8 cellular contexts compared by ENCODE assay signal in the genomic region with DNA sequence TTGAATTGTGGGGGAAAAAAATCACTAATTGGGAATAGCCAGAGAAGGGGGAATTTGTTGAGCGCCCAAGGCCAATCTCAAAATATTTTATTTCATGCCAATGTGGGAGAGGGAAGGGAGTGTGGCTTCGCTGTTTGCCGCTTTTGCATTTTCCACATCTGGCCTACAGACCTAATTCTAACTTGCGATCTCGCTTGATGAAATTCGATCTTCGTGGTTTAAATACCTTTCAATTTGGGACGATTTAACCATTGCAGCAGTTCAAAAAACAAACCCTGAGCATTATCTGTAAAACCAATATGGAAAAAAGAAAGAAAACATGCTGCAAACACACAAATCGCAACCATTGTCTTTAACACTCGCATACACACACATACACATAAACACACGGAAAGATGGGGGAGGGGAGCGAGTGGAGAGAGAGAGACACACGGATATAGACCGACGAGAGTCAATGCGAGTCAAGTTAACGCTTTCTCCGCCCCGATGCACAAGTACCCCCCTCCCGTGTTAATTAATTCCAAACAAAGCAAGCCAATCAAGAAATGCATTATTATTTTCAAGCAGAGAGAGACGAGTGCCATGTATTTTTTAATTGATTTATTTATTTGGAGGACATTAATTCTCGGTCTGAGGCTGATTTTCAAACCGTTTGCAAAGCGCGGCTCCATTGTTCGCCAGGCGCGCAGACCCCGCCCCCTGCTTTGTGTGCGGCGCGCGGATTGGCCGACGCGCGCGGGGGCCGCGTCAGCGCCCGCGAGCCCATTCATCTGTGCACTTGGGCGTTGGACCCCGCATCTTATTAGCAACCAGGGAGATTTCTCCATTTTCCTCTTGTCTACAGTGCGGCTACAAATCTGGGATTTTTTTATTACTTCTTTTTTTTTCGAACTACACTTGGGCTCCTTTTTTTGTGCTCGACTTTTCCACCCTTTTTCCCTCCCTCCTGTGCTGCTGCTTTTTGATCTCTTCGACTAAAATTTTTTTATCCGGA.
DNase-seq lines count a peak whose midpoint lies in the region; TF ChIP-seq lines count a peak whose summit lies in the region.

A gene with protein sequence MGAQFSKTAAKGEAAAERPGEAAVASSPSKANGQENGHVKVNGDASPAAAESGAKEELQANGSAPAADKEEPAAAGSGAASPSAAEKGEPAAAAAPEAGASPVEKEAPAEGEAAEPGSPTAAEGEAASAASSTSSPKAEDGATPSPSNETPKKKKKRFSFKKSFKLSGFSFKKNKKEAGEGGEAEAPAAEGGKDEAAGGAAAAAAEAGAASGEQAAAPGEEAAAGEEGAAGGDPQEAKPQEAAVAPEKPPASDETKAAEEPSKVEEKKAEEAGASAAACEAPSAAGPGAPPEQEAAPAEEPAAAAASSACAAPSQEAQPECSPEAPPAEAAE (plus strand): TSS at position 775 of the 994 bp plus-strand sequence. CDS start 401 bp downstream, outside the sequence.

- CTCF ChIA-PET in HEK293 (lab: Yijun Ruan, JAX), result interaction anchor here (0.9 to 1.1 kb wide), 4 partner anchors 10 to 431 kb away, joined by 3 to 4 read pairs (median 3); no protein-coding TSS in a partner anchor

- peak within 1 kb of the TSS; percentile 100 for H3K9ac ChIP-seq in iPS-18a (ENCODE audit: low read length)

- H3K4me1 ChIP-seq in HEK293 (ENCODE audit: control insufficient read depth, insufficient read depth, low read length) (no peaks in the 10 kb centered on the region), iPS-18a (ENCODE audit: control insufficient read depth, low read depth, low read length) (peaks cover 11% of the 10 kb centered on the region)

- peaks cover 42% of the 10 kb centered on the region for H3K27me3 ChIP-seq in iPS-18a (ENCODE audit: control insufficient read depth, insufficient read depth, low read length)

- POLR2A ChIA-PET in HEK293 (lab: Yijun Ruan, JAX), result interaction anchor here (1.4 to 2.4 kb wide), 2 partner anchors 15 to 221 kb away, joined by 6 to 10 read pairs; no protein-coding TSS in a partner anchor

- peaks cover 0 to 15% of the 10 kb centered on the region in 2 experiments; a peak in 1 of 3 replicates for H3K36me3 ChIP-seq in HEK293 (ENCODE audit: control insufficient read depth in 2 of 2, insufficient read depth in 1 of 2, low read length in 2 of 2)
- H3K36me3 ChIP-seq in iPS-18a (ENCODE audit: control insufficient read depth, low read depth, low read length), result peaks cover 14% of the 10 kb centered on the region

- no peak; the same call in 1 of the 2 replicates for TF ChIP-seq CTCF in HEK293 (tag by site-specific recombination; IDR thresholded peaks at IDR 0.05)
- TF ChIP-seq CTCF in cardiac fibroblast (IDR thresholded peaks at IDR 0.05; ENCODE audit: low read depth, low read length), result no peak
- TF ChIP-seq CTCF in retinal pigment epithelial cell (conservative IDR thresholded peaks at IDR 0.05; ENCODE audit: low read depth, low read length), result no peak

- H3K9me3 ChIP-seq in HEK293 (ENCODE audit: control insufficient read depth, insufficient read depth, low read depth, low read length), result no peaks in the 10 kb centered on the region
- H3K9me3 ChIP-seq in iPS-18a (ENCODE audit: control insufficient read depth, low read depth, low read length), result no peaks in the 10 kb centered on the region

- peak within 1 kb of the TSS; percentile 66 for H3K4me3 ChIP-seq in HEK293 (ENCODE audit: low read depth, low read length)
- H3K4me3 ChIP-seq in cardiac fibroblast (replicated peaks in 1 of 2; ENCODE audit: low read depth in 2 of 2, low read length in 2 of 2), result peak within 1 kb of the TSS; percentile 77
- H3K4me3 ChIP-seq in iPS-18a (ENCODE audit: low read length), result peak within 1 kb of the TSS; percentile 100
- peak within 1 kb of the TSS; percentile 100 for H3K4me3 ChIP-seq in retinal pigment epithelial cell (ENCODE audit: low read length)

- peak within 1 kb of the TSS; percentile 99 for H3K27ac ChIP-seq in HEK293 (ENCODE audit: extremely low read depth, low read depth, low read length)
- peak within 1 kb of the TSS; percentile 100 for H3K27ac ChIP-seq in iPS-18a (ENCODE audit: low read length)

- peak; percentile 63 for DNase-seq in stimulated activated CD4-positive, alpha-beta T cell treated with anti-CD3 and anti-CD28 coated beads, Interleukin-15, amount 100 ng/mL, for 24 hours
- no peak for DNase-seq in stimulated activated CD4-positive, alpha-beta T cell treated with anti-CD3 and anti-CD28 coated beads, Interleukin-2, amount 100 ng/mL, for 48 hours
- DNase-seq in NAMALWA (ENCODE audit: low spot score) (peak; percentile 77), SHP77 treated with DMSO at 0.1 percent for 48 hours (lab: John Stamatoyannopoulos, UW) (peak; percentile 92), cardiac fibroblast (ENCODE audit: low read depth in 2 of 2) (peak; percentile 92 to 93), retinal pigment epithelial cell (ENCODE audit: low read depth) (peak; percentile 75)

TF ChIP-seq in HEK293, 187 proteins besides CTCF, POLR2A, EP300 and RAD21 (continues in another document):
- TF ChIP-seq ZNF548 (tag by site-specific recombination; IDR thresholded peaks at IDR 0.05) (no peak), SCRT1 (tag by site-specific recombination; IDR thresholded peaks at IDR 0.05; ENCODE audit: borderline replicate concordance) (no peak), ZNF501 (tag by site-specific recombination; IDR thresholded peaks at IDR 0.05) (peak; percentile 74; the same call in 1 of the 2 replicates), ZNF747 (tag by site-specific recombination; IDR thresholded peaks at IDR 0.05) (no peak), ZNF350 (tag by site-specific recombination; IDR thresholded peaks at IDR 0.05) (no peak), ZNF677 (tag by site-specific recombination; IDR thresholded peaks at IDR 0.05) (no peak), ZFP3 (tag by site-specific recombination; IDR thresholded peaks at IDR 0.05; ENCODE audit: low read depth) (no peak), ZNF571 (tag by site-specific recombination; IDR thresholded peaks at IDR 0.05) (no peak), ZNF174 (tag by site-specific recombination; IDR thresholded peaks at IDR 0.05) (no peak), ZNF792 (tag by site-specific recombination; IDR thresholded peaks at IDR 0.05) (peak; percentile 78), YY1 (tag by site-specific recombination; IDR thresholded peaks at IDR 0.05) (no peak; the same call in 1 of the 2 replicates)
- TF ChIP-seq, protein P1, sequence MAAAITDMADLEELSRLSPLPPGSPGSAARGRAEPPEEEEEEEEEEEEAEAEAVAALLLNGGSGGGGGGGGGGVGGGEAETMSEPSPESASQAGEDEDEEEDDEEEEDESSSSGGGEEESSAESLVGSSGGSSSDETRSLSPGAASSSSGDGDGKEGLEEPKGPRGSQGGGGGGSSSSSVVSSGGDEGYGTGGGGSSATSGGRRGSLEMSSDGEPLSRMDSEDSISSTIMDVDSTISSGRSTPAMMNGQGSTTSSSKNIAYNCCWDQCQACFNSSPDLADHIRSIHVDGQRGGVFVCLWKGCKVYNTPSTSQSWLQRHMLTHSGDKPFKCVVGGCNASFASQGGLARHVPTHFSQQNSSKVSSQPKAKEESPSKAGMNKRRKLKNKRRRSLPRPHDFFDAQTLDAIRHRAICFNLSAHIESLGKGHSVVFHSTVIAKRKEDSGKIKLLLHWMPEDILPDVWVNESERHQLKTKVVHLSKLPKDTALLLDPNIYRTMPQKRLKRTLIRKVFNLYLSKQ (tag by site-specific recombination; IDR thresholded peaks at IDR 0.05; ENCODE audit: borderline replicate concordance), result no peak
- TF ChIP-seq, protein P2, sequence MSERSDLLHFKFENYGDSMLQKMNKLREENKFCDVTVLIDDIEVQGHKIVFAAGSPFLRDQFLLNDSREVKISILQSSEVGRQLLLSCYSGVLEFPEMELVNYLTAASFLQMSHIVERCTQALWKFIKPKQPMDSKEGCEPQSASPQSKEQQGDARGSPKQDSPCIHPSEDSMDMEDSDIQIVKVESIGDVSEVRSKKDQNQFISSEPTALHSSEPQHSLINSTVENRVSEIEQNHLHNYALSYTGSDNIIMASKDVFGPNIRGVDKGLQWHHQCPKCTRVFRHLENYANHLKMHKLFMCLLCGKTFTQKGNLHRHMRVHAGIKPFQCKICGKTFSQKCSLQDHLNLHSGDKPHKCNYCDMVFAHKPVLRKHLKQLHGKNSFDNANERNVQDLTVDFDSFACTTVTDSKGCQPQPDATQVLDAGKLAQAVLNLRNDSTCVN (tag by site-specific recombination; optimal IDR thresholded peaks at IDR 0.05), result peak; percentile 91
- TF ChIP-seq, protein P3, sequence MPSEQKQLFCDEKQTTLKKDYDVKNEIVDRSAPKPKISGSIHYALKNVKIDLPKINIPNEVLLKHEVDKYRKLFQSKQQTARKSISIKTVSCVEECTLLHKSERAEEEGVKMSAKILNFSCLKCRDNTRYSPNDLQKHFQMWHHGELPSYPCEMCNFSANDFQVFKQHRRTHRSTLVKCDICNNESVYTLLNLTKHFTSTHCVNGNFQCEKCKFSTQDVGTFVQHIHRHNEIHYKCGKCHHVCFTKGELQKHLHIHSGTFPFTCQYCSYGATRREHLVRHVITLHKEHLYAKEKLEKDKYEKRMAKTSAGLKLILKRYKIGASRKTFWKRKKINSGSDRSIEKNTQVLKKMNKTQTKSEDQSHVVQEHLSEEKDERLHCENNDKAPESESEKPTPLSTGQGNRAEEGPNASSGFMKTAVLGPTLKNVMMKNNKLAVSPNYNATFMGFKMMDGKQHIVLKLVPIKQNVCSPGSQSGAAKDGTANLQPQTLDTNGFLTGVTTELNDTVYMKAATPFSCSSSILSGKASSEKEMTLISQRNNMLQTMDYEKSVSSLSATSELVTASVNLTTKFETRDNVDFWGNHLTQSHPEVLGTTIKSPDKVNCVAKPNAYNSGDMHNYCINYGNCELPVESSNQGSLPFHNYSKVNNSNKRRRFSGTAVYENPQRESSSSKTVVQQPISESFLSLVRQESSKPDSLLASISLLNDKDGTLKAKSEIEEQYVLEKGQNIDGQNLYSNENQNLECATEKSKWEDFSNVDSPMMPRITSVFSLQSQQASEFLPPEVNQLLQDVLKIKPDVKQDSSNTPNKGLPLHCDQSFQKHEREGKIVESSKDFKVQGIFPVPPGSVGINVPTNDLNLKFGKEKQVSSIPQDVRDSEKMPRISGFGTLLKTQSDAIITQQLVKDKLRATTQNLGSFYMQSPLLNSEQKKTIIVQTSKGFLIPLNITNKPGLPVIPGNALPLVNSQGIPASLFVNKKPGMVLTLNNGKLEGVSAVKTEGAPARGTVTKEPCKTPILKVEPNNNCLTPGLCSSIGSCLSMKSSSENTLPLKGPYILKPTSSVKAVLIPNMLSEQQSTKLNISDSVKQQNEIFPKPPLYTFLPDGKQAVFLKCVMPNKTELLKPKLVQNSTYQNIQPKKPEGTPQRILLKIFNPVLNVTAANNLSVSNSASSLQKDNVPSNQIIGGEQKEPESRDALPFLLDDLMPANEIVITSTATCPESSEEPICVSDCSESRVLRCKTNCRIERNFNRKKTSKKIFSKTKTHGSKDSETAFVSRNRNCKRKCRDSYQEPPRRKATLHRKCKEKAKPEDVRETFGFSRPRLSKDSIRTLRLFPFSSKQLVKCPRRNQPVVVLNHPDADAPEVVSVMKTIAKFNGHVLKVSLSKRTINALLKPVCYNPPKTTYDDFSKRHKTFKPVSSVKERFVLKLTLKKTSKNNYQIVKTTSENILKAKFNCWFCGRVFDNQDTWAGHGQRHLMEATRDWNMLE (tag by site-specific recombination; conservative IDR thresholded peaks at IDR 0.05; ENCODE audit: low read depth), result no peak

Comparison
In these comparisons a context has a peak if more than half of its experiments do, and no peak if none do; other contexts are left out.
1. DNase-seq: peak in stimulated activated CD4-positive, alpha-beta T cell treated with anti-CD3 and anti-CD28 coated beads, Interleukin-15, amount 100 ng/mL, for 24 hours (single experiment), NAMALWA (single experiment), SHP77 treated with DMSO at 0.1 percent for 48 hours (single experiment), cardiac fibroblast (2 of 2) and retinal pigment epithelial cell (single experiment); none in stimulated activated CD4-positive, alpha-beta T cell treated with anti-CD3 and anti-CD28 coated beads, Interleukin-2, amount 100 ng/mL, for 48 hours (0 of 2).
2. Peak in every context shown above with its lines, with median percentiles within 50 percentile points of each other: H3K4me3 ChIP-seq.